25 cellular contexts compared by ENCODE assay signal in genomic region chrX:1877780-1878179, GRCh38.
"Had no signal": no experiment of that assay in that cellular context is flagged by ENCODE, and none has a peak within 500 bp of the region (broad histone marks: within the 10 kb centered on the region; RNA-seq: fewer than 3 reads in every experiment).

No MANE protein-coding gene starts in this region.

- H3K9me3 ChIP-seq: lower lobe of right lung, ovary, right atrium auricular region, right lobe of liver, upper lobe of left lung had no signal

- H3K36me3 Mint-ChIP-seq: immature natural killer cell; natural killer cell; stimulated activated memory B cell treated with anti-CD40 and anti-IgM and Interleukin-4, amounts not matched to agents 10 μg/mL and 1 μg/mL and 100 μg/mL, for 72 hours had no signal

- H3K4me3 Mint-ChIP-seq: immature natural killer cell; natural killer cell; stimulated activated memory B cell treated with anti-CD40 and anti-IgM and Interleukin-4, amounts not matched to agents 10 μg/mL and 1 μg/mL and 100 μg/mL, for 72 hours; stimulated activated naive CD8-positive, alpha-beta T cell treated with anti-CD3 and anti-CD28 coated beads, Interleukin-15, amount 100 ng/mL, for 72 hours had no signal

- FAIRE-seq: islet of Langerhans, kidney had no signal

- H3K27ac Mint-ChIP-seq: immature natural killer cell; natural killer cell; progenitor cell of endocrine pancreas; stimulated activated memory B cell treated with anti-CD40 and anti-IgM and Interleukin-4, amounts not matched to agents 10 μg/mL and 1 μg/mL and 100 μg/mL, for 72 hours; stimulated activated naive CD8-positive, alpha-beta T cell treated with anti-CD3 and anti-CD28 coated beads, Interleukin-15, amount 100 ng/mL, for 72 hours had no signal

- H3K36me3 ChIP-seq: left lung, lower lobe of right lung, ovary, right atrium auricular region, right lobe of liver, tibial nerve, upper lobe of left lung had no signal

- DNase-seq: hypothalamus; immature natural killer cell; kidney; left colon; left lung; lower lobe of right lung; mammary epithelial cell; mesenchymal stem cell; natural killer cell; ovary; right lobe of liver; stimulated activated CD4-positive, alpha-beta T cell treated with anti-CD3 and anti-CD28 coated beads, Interleukin-1b, Interleukin-23, amount 100 ng/mL, for 48 hours; stimulated activated CD4-positive, alpha-beta T cell treated with anti-CD3 and anti-CD28 coated beads, Interleukin-2, amount 100 ng/mL, for 48 hours; stimulated activated CD4-positive, alpha-beta T cell treated with anti-CD3 and anti-CD28 coated beads, Interleukin-4, amount 100 ng/mL, for 4 hours; stimulated activated CD8-positive, alpha-beta memory T cell treated with anti-CD3 and anti-CD28 coated beads, Interleukin-4, amount 100 ng/mL, for 48 hours; stimulated activated naive CD4-positive, alpha-beta T cell treated with Interleukin-2 at 50 U/mL for 16 hours; stimulated activated naive CD8-positive, alpha-beta T cell treated with anti-CD3 and anti-CD28 coated beads, Interleukin-15, amount 100 ng/mL, for 72 hours; substantia nigra; upper lobe of left lung had no signal

- H3K4me2 ChIP-seq: smooth muscle cell had no signal

- H3K27ac ChIP-seq: left lung, lower lobe of right lung, ovary, right atrium auricular region, right lobe of liver, tibial nerve, upper lobe of left lung had no signal

- H3K4me1 Mint-ChIP-seq: immature natural killer cell; natural killer cell; stimulated activated memory B cell treated with anti-CD40 and anti-IgM and Interleukin-4, amounts not matched to agents 10 μg/mL and 1 μg/mL and 100 μg/mL, for 72 hours; stimulated activated naive CD8-positive, alpha-beta T cell treated with anti-CD3 and anti-CD28 coated beads, Interleukin-15, amount 100 ng/mL, for 72 hours had no signal

- H3K27me3 ChIP-seq: left lung, ovary, right atrium auricular region, right lobe of liver, tibial nerve, upper lobe of left lung had no signal

- H3K4me3 ChIP-seq: left lung, lower lobe of right lung, ovary, right atrium auricular region, right lobe of liver, smooth muscle cell, tibial nerve, upper lobe of left lung had no signal

- H3K4me1 ChIP-seq: left lung, lower lobe of right lung, right atrium auricular region, right lobe of liver, tibial nerve, upper lobe of left lung had no signal

- ATAC-seq: left colon; left lung; lower lobe of right lung; natural killer cell; right lobe of liver; stimulated activated memory B cell treated with anti-CD40 and anti-IgM and Interleukin-4, amounts not matched to agents 10 μg/mL and 1 μg/mL and 100 μg/mL, for 72 hours; stimulated activated naive CD8-positive, alpha-beta T cell treated with anti-CD3 and anti-CD28 coated beads, Interleukin-15, amount 100 ng/mL, for 72 hours had no signal
